12 cellular contexts compared by ENCODE assay signal in the genomic region with DNA sequence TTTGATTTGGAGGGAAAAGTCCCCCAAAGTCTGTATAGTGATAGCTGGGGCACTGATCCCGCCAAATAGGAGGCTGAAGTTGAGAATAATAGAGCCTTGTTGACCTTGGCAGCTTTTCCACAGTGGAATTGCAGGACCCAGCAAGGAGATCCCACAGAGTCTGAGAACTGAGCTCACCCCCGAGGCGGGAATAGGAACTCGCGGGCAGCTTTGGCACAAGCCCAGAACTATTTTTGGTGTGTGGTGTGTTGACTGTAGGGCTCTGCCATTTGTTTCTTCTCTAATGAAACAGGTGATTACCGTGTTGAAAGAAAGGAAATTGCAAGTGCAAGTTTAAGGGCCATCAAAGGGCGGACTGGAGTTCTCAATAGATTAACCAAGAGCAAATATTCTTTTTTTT. TPM values are rescaled to one million over a fixed set of nuclear protein-coding genes. Genes with fewer than 3 reads are reported as not detected.
DNase-seq lines count a peak whose midpoint lies in the region; ATAC-seq and TF ChIP-seq lines count a peak whose summit lies in the region.
"Had no signal": no experiment of that assay in that cellular context is flagged by ENCODE, and none has a peak within 500 bp of the region (broad histone marks: within the 10 kb centered on the region; RNA-seq: fewer than 3 reads in every experiment).

No MANE protein-coding gene starts in this region.

- peak overlapping the region; percentile 46; the same call in 1 of the 2 replicates for H2BK120ac ChIP-seq in IMR-90 (ENCODE audit: low read depth, low read length)

- no peak for TF ChIP-seq RAD21 in IMR-90 (IDR thresholded peaks at IDR 0.05; ENCODE audit: low read length)

- H3K9me1 ChIP-seq in IMR-90 (ENCODE audit: insufficient read depth, low read length) = peaks cover 49% of the 10 kb centered on the region

- H2BK20ac ChIP-seq in IMR-90 (ENCODE audit: low read depth, low read length) = no peak overlapping the region; the same call in 1 of the 2 replicates

- H3K4me3 ChIP-seq in IMR-90 (ENCODE audit: insufficient read depth, low read depth, low read length) = no peak overlapping the region
- H3K4me3 ChIP-seq: lung had no signal

- no peak overlapping the region for H3K56ac ChIP-seq in IMR-90 (ENCODE audit: extremely low read depth, insufficient read depth, low read length)

- H3K4ac ChIP-seq in IMR-90 (ENCODE audit: low read depth, low read length) = no peak overlapping the region; the same call in 1 of the 2 replicates

- H3K23ac ChIP-seq in IMR-90 (ENCODE audit: low read depth, low read length) = no peak overlapping the region

- peaks cover 49% of the 10 kb centered on the region for H4K20me1 ChIP-seq in IMR-90 (ENCODE audit: insufficient read depth, low read length)

- dilution Hi-C loops in IMR-90 (cut with HindIII; ENCODE audit: low sequenced_read_pairs, unreplicated experiment) = no loop called here

- H2BK15ac ChIP-seq in IMR-90 (ENCODE audit: low read depth, low read length) = no peak overlapping the region

- no peaks in the 10 kb centered on the region for H3K27me3 Mint-ChIP-seq in CD4-positive, alpha-beta T cell
- H3K27me3 Mint-ChIP-seq: progenitor cell of endocrine pancreas had no signal

- no peak overlapping the region; the same call in 1 of the 2 replicates for H4K91ac ChIP-seq in IMR-90 (ENCODE audit: insufficient read depth, low read depth, low read length)

- no peak overlapping the region for H2BK5ac ChIP-seq in IMR-90 (ENCODE audit: low read depth, low read length, poor library complexity, severe bottlenecking)

- no peak for ATAC-seq in IMR-90 (ENCODE audit: low read depth)
- no peak for ATAC-seq in CD4-positive, alpha-beta T cell (ENCODE audit: poor library complexity)

- H3K27ac ChIP-seq in IMR-90 (ENCODE audit: insufficient read depth, low read length) = no peak overlapping the region
- no peak overlapping the region for H3K27ac ChIP-seq in CD4-positive, alpha-beta T cell (ENCODE audit: low read depth, low read length)

- 0 out of 2 replicates have a peak, but pooled peaks cover 3% of the 10 kb centered on the region for H3K36me3 ChIP-seq in IMR-90 (ENCODE audit: control insufficient read depth, insufficient read depth, low read length)

- 100% methylated on average over 1 of the region's 7 CpGs; no CpG with 5 or more reads in 1 of the 2 experiments for WGBS in IMR-90 (ENCODE audit: extremely low coverage in 2 of 2, insufficient read length in 1 of 2), 2 experiments

- no peak overlapping the region for H2AFZ ChIP-seq in IMR-90 (replicated peaks; ENCODE audit: low read length, poor library complexity)

- CTCF ChIA-PET in IMR-90 (lab: Yijun Ruan, JAX) = interaction anchor here (0.8 kb wide), 1 partner anchor 14 kb away, joined by 3 read pairs; no protein-coding TSS in a partner anchor
- CTCF ChIA-PET in CD4-positive, alpha-beta T cell (lab: Charles Lee) = no interaction called here

- peaks cover 21% of the 10 kb centered on the region for H3K4me1 ChIP-seq in IMR-90 (ENCODE audit: control insufficient read depth, insufficient read depth, low read length)

- no peak overlapping the region for H2AK9ac ChIP-seq in IMR-90 (replicated peaks; ENCODE audit: low read depth, low read length, poor library complexity)

- no peak overlapping the region for H3K4me2 ChIP-seq in IMR-90 (ENCODE audit: low read depth, low read length)

- H3K4me1 Mint-ChIP-seq in CD4-positive, alpha-beta T cell (ENCODE audit: low read depth) = peaks cover 27% of the 10 kb centered on the region

- in situ Hi-C loops in IMR-90 (cut with MboI; ENCODE audit: low sequenced_read_pairs) = no loop called here

- H3K18ac ChIP-seq in IMR-90 (ENCODE audit: low read depth, low read length) = no peak overlapping the region

- peaks cover 3% of the 10 kb centered on the region for H3K9me3 Mint-ChIP-seq in CD4-positive, alpha-beta T cell

- no peak overlapping the region for H3K4me3 Mint-ChIP-seq in CD4-positive, alpha-beta T cell

- H3K9ac ChIP-seq in IMR-90 (ENCODE audit: low read depth, low read length) = no peak overlapping the region

- no peak for DNase-seq in IMR-90
- peak; percentile 67 for DNase-seq in NCI-H69 (lab: John Stamatoyannopoulos, UW)
- DNase-seq in dermis blood vessel endothelial cell = peak; percentile 88
- DNase-seq in pons (ENCODE audit: low spot score) = peak; percentile 16
- DNase-seq in HT-29 (ENCODE audit: low spot score) = no peak
- DNase-seq in COLO829 (ENCODE audit: low spot score) = no peak
- DNase-seq in T-helper 2 cell = no peak
- no peak for DNase-seq in CD4-positive, alpha-beta T cell
- DNase-seq: Karpas-422, OCI-M1 had no signal

- POLR2A ChIA-PET in IMR-90 (lab: Charles Lee; ENCODE audit: unreplicated experiment) = no interaction called here
- POLR2A ChIA-PET in CD4-positive, alpha-beta T cell (lab: Charles Lee) = no interaction called here

- no peaks in the 10 kb centered on the region for H3K9me3 ChIP-seq in IMR-90 (ENCODE audit: control insufficient read depth, insufficient read depth, low read length)
- H3K9me3 ChIP-seq in CD4-positive, alpha-beta T cell (ENCODE audit: control insufficient read depth, low read length) = no peaks in the 10 kb centered on the region

- no peak overlapping the region for H3K27ac Mint-ChIP-seq in CD4-positive, alpha-beta T cell
- H3K27ac Mint-ChIP-seq: progenitor cell of endocrine pancreas had no signal

- H4K5ac ChIP-seq in IMR-90 (ENCODE audit: low read depth, low read length) = no peak overlapping the region

- TF ChIP-seq CTCF in IMR-90 (conservative IDR thresholded peaks at IDR 0.05; ENCODE audit: low read depth, low read length) = no peak
- no peak for TF ChIP-seq CTCF in CD4-positive, alpha-beta T cell (IDR thresholded peaks at IDR 0.05)

- peaks cover 36 to 88% of the 10 kb centered on the region in 2 experiments for H3K79me1 ChIP-seq in IMR-90 (ENCODE audit: low read depth in 1 of 2, low read length in 2 of 2)

- H3K36me3 Mint-ChIP-seq in CD4-positive, alpha-beta T cell (ENCODE audit: low read depth) = no peaks in the 10 kb centered on the region

- no peak overlapping the region; a peak in 1 of 4 replicates for H4K8ac ChIP-seq in IMR-90 (ENCODE audit: low read depth in 2 of 2, low read length in 2 of 2)

- no peak overlapping the region for H2AK5ac ChIP-seq in IMR-90 (ENCODE audit: low read depth, low read length)

- H3K14ac ChIP-seq in IMR-90 (replicated peaks; ENCODE audit: low read depth, low read length) = no peak overlapping the region; the same call in 1 of the 2 replicates

- intact Hi-C loops in IMR-90 (cut with micrococcal nuclease) = no loop called here
- intact Hi-C loops in CD4-positive, alpha-beta T cell (cut with DNase I, micrococcal nuclease) = no loop called here

- TF ChIP-seq POLR2A in IMR-90 (IDR thresholded peaks at IDR 0.05; ENCODE audit: low read depth, low read length) = no peak

- no peaks in the 10 kb centered on the region for H3K27me3 ChIP-seq in IMR-90 (ENCODE audit: control insufficient read depth, insufficient read depth, low read length)
- no peaks in the 10 kb centered on the region for H3K27me3 ChIP-seq in CD4-positive, alpha-beta T cell (ENCODE audit: control insufficient read depth, insufficient read depth, low read length)

- no TSS peak for BruUV-seq in IMR-90 (replicated peaks; lab: Mats Ljungman, UMichigan)

TF ChIP-seq in IMR-90, 13 proteins besides CTCF, POLR2A, EP300 and RAD21:
- TF ChIP-seq RCOR1 (IDR thresholded peaks at IDR 0.05; ENCODE audit: insufficient replicate concordance, low read length) = no peak
- no peak for TF ChIP-seq MXI1 (IDR thresholded peaks at IDR 0.05; ENCODE audit: borderline replicate concordance, low read depth, low read length)
- no peak for TF ChIP-seq MAFK (IDR thresholded peaks at IDR 0.05; ENCODE audit: low read depth, low read length)
- TF ChIP-seq BHLHE40 (IDR thresholded peaks at IDR 0.05; ENCODE audit: low read depth, low read length) = no peak
- no peak for TF ChIP-seq SMC3 (IDR thresholded peaks at IDR 0.05; ENCODE audit: low read depth, low read length)
- TF ChIP-seq MAZ (IDR thresholded peaks at IDR 0.05; ENCODE audit: borderline replicate concordance, low read depth, low read length) = no peak
- TF ChIP-seq FOS (IDR thresholded peaks at IDR 0.05; ENCODE audit: low read depth, low read length) = no peak
- TF ChIP-seq, protein P1, sequence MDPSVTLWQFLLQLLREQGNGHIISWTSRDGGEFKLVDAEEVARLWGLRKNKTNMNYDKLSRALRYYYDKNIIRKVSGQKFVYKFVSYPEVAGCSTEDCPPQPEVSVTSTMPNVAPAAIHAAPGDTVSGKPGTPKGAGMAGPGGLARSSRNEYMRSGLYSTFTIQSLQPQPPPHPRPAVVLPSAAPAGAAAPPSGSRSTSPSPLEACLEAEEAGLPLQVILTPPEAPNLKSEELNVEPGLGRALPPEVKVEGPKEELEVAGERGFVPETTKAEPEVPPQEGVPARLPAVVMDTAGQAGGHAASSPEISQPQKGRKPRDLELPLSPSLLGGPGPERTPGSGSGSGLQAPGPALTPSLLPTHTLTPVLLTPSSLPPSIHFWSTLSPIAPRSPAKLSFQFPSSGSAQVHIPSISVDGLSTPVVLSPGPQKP (IDR thresholded peaks at IDR 0.05; ENCODE audit: borderline replicate concordance, low read depth, low read length) = no peak
- TF ChIP-seq RFX5 (IDR thresholded peaks at IDR 0.05; ENCODE audit: low read depth, low read length) = no peak
- TF ChIP-seq CHD1 (IDR thresholded peaks at IDR 0.05; ENCODE audit: low read depth, low read length) = no peak
- TF ChIP-seq NFE2L2 (IDR thresholded peaks at IDR 0.05; ENCODE audit: low read depth, low read length) = no peak
- TF ChIP-seq, protein P2, sequence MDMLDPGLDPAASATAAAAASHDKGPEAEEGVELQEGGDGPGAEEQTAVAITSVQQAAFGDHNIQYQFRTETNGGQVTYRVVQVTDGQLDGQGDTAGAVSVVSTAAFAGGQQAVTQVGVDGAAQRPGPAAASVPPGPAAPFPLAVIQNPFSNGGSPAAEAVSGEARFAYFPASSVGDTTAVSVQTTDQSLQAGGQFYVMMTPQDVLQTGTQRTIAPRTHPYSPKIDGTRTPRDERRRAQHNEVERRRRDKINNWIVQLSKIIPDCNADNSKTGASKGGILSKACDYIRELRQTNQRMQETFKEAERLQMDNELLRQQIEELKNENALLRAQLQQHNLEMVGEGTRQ (IDR thresholded peaks at IDR 0.05; ENCODE audit: low read depth, low read length) = no peak
- no peak for TF ChIP-seq CEBPB (IDR thresholded peaks at IDR 0.05; ENCODE audit: low read depth, low read length)

RNA-seq across cellular contexts. Expression of a gene that starts 34.0 kb away (rescaled TPM):
- total RNA-seq in IMR-90 (2012; rRNA removed) (3.4 and 3.9 TPM in 2 replicates), dermis blood vessel endothelial cell (7.7 and 13.5 TPM in 2 replicates)
- polyA plus RNA-seq in IMR-90 (2012; rRNA removed) = 5.3 and 5.7 TPM in 2 replicates
- 2.9 and 5.9 TPM in 2 replicates for polyA plus RNA-seq in IMR-90 (2012; cell fraction: cytosol; rRNA removed)
- polyA plus RNA-seq in IMR-90 (2012; cell fraction: nucleus; rRNA removed; ENCODE audit: low replicate concordance) = 10.7 and 11.0 TPM in 2 replicates
- total RNA-seq in HT-29 (2014; rRNA removed; shearing (Covaris generic)) = 0.05 and 0.16 TPM in 2 replicates
- 1 to 10 TPM; 5.2 to 5.9 TPM for total RNA-seq in CD4-positive, alpha-beta T cell

Comparison
In these comparisons a context has a peak if more than half of its experiments do, and no peak if none do; other contexts are left out.
1. DNase-seq: peak in NCI-H69 (single experiment), dermis blood vessel endothelial cell (single experiment) and pons (single experiment); none in IMR-90 (single experiment), HT-29 (single experiment), COLO829 (single experiment), T-helper 2 cell (0 of 5) and CD4-positive, alpha-beta T cell (0 of 10).